In genomic region chr12:132399092-132400010, GRCh38 we compare ENCODE assay signal across 24 cellular contexts.
DNase-seq lines count a peak whose midpoint lies in the region; ATAC-seq, FAIRE-seq and TF ChIP-seq lines count a peak whose summit lies in the region.
"Had no signal": no experiment of that assay in that cellular context is flagged by ENCODE, and none has a peak within 500 bp of the region (broad histone marks: within the 10 kb centered on the region; RNA-seq: fewer than 3 reads in every experiment).

No MANE protein-coding gene starts in this region.

- ATAC-seq in HepG2 = peak; percentile 9; the same call in 1 of the 3 replicates
- ATAC-seq: activated CD4-positive, CD25-positive, alpha-beta regulatory T cell treated with anti-CD3 and anti-CD28 coated beads, Interleukin-2, amount 50 U/mL, for 24 hours; natural killer cell treated with Interleukin-12 subunit alpha and Interleukin-12 subunit beta and Interleukin-15 and Interleukin-18, amount 100 ng/mL, for 72 hours; stimulated activated naive B cell treated with anti-CD40 and anti-IgM and Interleukin-4, amounts not matched to agents 10 μg/mL and 1 μg/mL and 100 μg/mL, for 72 hours had no signal

- BruUV-seq in A673 (replicated peaks; lab: Mats Ljungman, UMichigan) (no TSS peak), HepG2 (replicated peaks; lab: Mats Ljungman, UMichigan) (no TSS peak)

- no peak overlapping the region for H3K4me2 ChIP-seq in HepG2 (ENCODE audit: low read depth, low read length)
- H3K4me2 ChIP-seq: KMS-11 had no signal

- H3K27me3 ChIP-seq in A673 (replicated peaks; ENCODE audit: insufficient read depth, low read depth, low read length, poor library complexity) (peaks cover 24% of the 10 kb centered on the region), HepG2 (ENCODE audit: control insufficient read depth in 1 of 2, insufficient read depth in 2 of 2, low read length in 2 of 2) (peaks cover 34 to 86% of the 10 kb centered on the region in 2 experiments)

- no peaks in the 10 kb centered on the region for H3K36me3 ChIP-seq in A673 (ENCODE audit: insufficient read depth, low read length, poor library complexity, severe bottlenecking)
- H3K36me3 ChIP-seq in SK-N-MC (ENCODE audit: insufficient read depth, low read length) = no peaks in the 10 kb centered on the region
- H3K36me3 ChIP-seq in HepG2 (replicated peaks in 1 of 2; ENCODE audit: control insufficient read depth in 1 of 2, insufficient read depth in 2 of 2, low read length in 2 of 2) = no peaks in the 10 kb centered on the region
- H3K36me3 ChIP-seq: breast epithelium, SJSA1 had no signal

- intact Hi-C loops in A673 (cut with micrococcal nuclease; ENCODE audit: unreplicated experiment) (no loop called here), HepG2 (cut with micrococcal nuclease; ENCODE audit: unreplicated experiment) (no loop called here)

- 35% methylated on average over 9 of the region's 43 CpGs for WGBS in HepG2 (ENCODE audit: low lambda C conversion rate)

- H3K9me3 ChIP-seq in A673 (ENCODE audit: low read depth, low read length, poor library complexity, severe bottlenecking) = no peaks in the 10 kb centered on the region
- H3K9me3 ChIP-seq in SK-N-MC (ENCODE audit: low read depth, low read length) = no peaks in the 10 kb centered on the region
- H3K9me3 ChIP-seq in HepG2 (ENCODE audit: low read length) = no peaks in the 10 kb centered on the region
- H3K9me3 ChIP-seq: breast epithelium had no signal

- H3K9ac ChIP-seq in SK-N-MC (ENCODE audit: insufficient read length) (no peak overlapping the region), HepG2 (ENCODE audit: insufficient read depth, low read depth, low read length) (no peak overlapping the region)
- H3K9ac ChIP-seq: KMS-11 had no signal

- in situ Hi-C loops in HepG2 (cut with HindIII; ENCODE audit: extremely low pct_ligation_motif_present, low pct_unique_long_range_greater_than_20kb) = no loop called here

- peak; percentile 47 for DNase-seq in DMS 273 (lab: John Stamatoyannopoulos, UW; ENCODE audit: unreplicated experiment)
- no peak for DNase-seq in DMS 273 treated with DMSO at 0.1 percent for 48 hours (lab: John Stamatoyannopoulos, UW)
- peak; percentile 26 for DNase-seq in A673 (ENCODE audit: low spot score)
- no peak for DNase-seq in SK-N-MC (ENCODE audit: low read depth, low spot score)
- DNase-seq in HepG2 (ENCODE audit: low spot score) = no peak
- DNase-seq in NCI-H82 treated with DMSO at 0.1 percent for 48 hours (lab: John Stamatoyannopoulos, UW; ENCODE audit: unreplicated experiment) = no peak
- DNase-seq in HT-29 (ENCODE audit: low spot score) = no peak
- DNase-seq in activated CD4-positive, alpha-beta T cell treated with anti-CD3 and anti-CD28 coated beads for 1 hour = no peak
- DNase-seq: activated CD4-positive, alpha-beta memory T cell treated with anti-CD3 and anti-CD28 coated beads for 36 hours; activated naive CD4-positive, alpha-beta T cell treated with anti-CD3 and anti-CD28 coated beads, Interleukin-2, amount 50 U/mL, for 16 hours; C1 segment of cervical spinal cord; Calu3; GOT3; NCI-H1930; NCI-H2227 treated with DMSO at 0.1 percent for 48 hours; stimulated activated naive B cell treated with anti-CD40 and anti-IgM and Interleukin-4, amounts not matched to agents 10 μg/mL and 1 μg/mL and 100 μg/mL, for 72 hours; trophoblast cell had no signal

- no peak for TF ChIP-seq EP300 in HepG2 (IDR thresholded peaks at IDR 0.05; ENCODE audit: low read depth in 2 of 2, low read length in 2 of 2)
- TF ChIP-seq EP300 in HepG2 (CRISPR knock-in tag; IDR thresholded peaks at IDR 0.05; ENCODE audit: borderline replicate concordance) = no peak

- TF ChIP-seq CTCF in A673 (conservative IDR thresholded peaks at IDR 0.05; ENCODE audit: low read depth, low read length) = no peak
- TF ChIP-seq CTCF in HepG2 (CRISPR knock-in tag; IDR thresholded peaks at IDR 0.05) = no peak

- H4K20me1 ChIP-seq in HepG2 (ENCODE audit: insufficient read depth, low read length) = peaks cover 4% of the 10 kb centered on the region; the same call in 1 of the 2 replicates

- no peak for TF ChIP-seq RAD21 in HepG2 (CRISPR knock-in tag; IDR thresholded peaks at IDR 0.05)

- H3K27ac ChIP-seq in A673 (ENCODE audit: low read depth, low read length, poor library complexity, severe bottlenecking) (no peak overlapping the region), SK-N-MC (no peak overlapping the region), HepG2 (ENCODE audit: extremely low read length, insufficient read depth, low read length) (no peak overlapping the region)
- H3K27ac ChIP-seq: 22Rv1, breast epithelium, KMS-11, SJSA1 had no signal

- H3K4me1 ChIP-seq in A673 (ENCODE audit: insufficient read depth, low read length, poor library complexity, severe bottlenecking) (peaks cover 20% of the 10 kb centered on the region), HepG2 (ENCODE audit: insufficient read depth, low read length) (no peaks in the 10 kb centered on the region)
- H3K4me1 ChIP-seq: breast epithelium, SJSA1 had no signal

- no peak for TF ChIP-seq POLR2A in HepG2 (IDR thresholded peaks at IDR 0.05; ENCODE audit: insufficient read depth in 1 of 2, low read depth in 2 of 2, low read length in 2 of 2)

- FAIRE-seq in HepG2 (lab: Jason Lieb, UNC) = no peak
- FAIRE-seq: frontal cortex had no signal

- POLR2A ChIA-PET in A673 (lab: Charles Lee; ENCODE audit: low non-redundant PET) (no interaction called here), HepG2 (lab: Yijun Ruan, JAX) (no interaction called here)

- H3K79me2 ChIP-seq in HepG2 (ENCODE audit: insufficient read depth, low read length) = no peaks in the 10 kb centered on the region

- H3K4me3 ChIP-seq in A673 (ENCODE audit: low read depth, low read length, poor library complexity, severe bottlenecking) (no peak overlapping the region), SK-N-MC (peak overlapping the region; percentile 75), HepG2 (replicated peaks in 1 of 3; ENCODE audit: insufficient read depth in 1 of 3, low read depth in 2 of 3, low read length in 3 of 3) (no peak overlapping the region)
- H3K4me3 ChIP-seq: breast epithelium, SJSA1 had no signal

- CTCF ChIA-PET in A673 (lab: Charles Lee) (no interaction called here), HepG2 (lab: Yijun Ruan, JAX; ENCODE audit: low intra/inter-chr PET ratio, low total read pairs) (no interaction called here)

- H2AFZ ChIP-seq in HepG2 (ENCODE audit: low read length) = no peak overlapping the region

TF ChIP-seq in HepG2, 621 proteins besides CTCF, POLR2A, EP300 and RAD21:
- TF ChIP-seq MED13 (CRISPR knock-in tag; IDR thresholded peaks at IDR 0.05) = no peak
- TF ChIP-seq ZNF766 (CRISPR knock-in tag; IDR thresholded peaks at IDR 0.05; ENCODE audit: borderline replicate concordance) = no peak

Comparison
In these comparisons a context has a peak if more than half of its experiments do, and no peak if none do; other contexts are left out.
1. DNase-seq: peak in DMS 273 (single experiment) and A673 (single experiment); none in DMS 273 treated with DMSO at 0.1 percent for 48 hours (single experiment), SK-N-MC (single experiment), HepG2 (single experiment), NCI-H82 treated with DMSO at 0.1 percent for 48 hours (single experiment), HT-29 (single experiment) and activated CD4-positive, alpha-beta T cell treated with anti-CD3 and anti-CD28 coated beads for 1 hour (single experiment).